ENCODE assay signal across 25 cellular contexts in the genomic region with DNA sequence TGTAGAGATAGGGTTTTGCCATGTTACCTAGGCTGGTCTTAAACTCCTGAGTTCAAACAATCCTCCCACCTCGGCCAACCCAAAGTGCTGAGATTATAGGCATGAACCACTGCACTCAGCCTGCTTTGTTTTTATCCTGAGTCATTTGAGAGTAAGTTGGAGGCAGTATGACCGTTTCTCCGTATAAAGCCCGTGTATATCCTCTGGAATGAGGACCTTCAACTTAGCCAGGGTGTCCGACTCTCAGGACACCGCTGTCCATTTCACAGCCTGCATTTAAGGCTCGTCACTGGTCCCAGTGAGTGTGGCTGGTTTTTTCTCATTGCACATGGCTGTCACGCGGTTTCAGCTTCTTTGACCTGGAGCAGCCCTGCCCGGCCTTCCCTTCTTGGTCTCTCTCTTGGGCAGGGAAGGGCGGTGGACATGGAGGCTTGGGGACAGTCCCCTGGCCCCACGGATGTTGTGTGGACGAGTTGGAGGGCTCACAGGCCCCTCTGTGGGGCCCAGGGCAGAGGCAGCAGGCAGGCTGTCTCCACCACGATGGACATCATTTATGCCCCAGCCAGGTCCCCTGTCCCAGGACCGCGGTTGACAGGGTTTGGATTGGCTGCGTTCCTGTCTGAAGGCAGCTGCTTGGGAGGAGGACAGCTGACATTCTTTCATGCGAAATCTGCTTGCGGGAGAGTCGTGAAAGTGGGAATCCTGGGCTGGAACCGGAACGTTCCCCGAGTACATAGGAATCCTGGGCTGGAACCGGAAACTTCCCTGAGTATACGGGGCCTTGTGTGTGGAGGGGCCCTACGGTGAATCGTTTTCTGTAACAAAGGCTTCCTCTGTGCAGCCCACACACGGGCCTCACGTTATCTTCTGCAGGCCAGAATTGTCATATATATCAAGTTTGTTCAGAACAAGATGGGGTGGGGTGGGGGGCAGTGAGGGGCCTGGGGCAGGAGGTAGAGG.
A peak's percentile ranks its signal among the peaks of the same experiment; 100 is the strongest.
DNase-seq lines count a peak whose midpoint lies in the region; ATAC-seq, FAIRE-seq and TF ChIP-seq lines count a peak whose summit lies in the region.
"Had no signal": no experiment of that assay in that cellular context is flagged by ENCODE, and none has a peak within 500 bp of the region (broad histone marks: within the 10 kb centered on the region; RNA-seq: fewer than 3 reads in every experiment).

No MANE protein-coding gene starts in this region.

- TF ChIP-seq EP300 in sigmoid colon (IDR thresholded peaks at IDR 0.05), result no peak

- TF ChIP-seq CTCF in adrenal gland (IDR thresholded peaks at IDR 0.05) (no peak), lower lobe of right lung (IDR thresholded peaks at IDR 0.05) (no peak), sigmoid colon (IDR thresholded peaks at IDR 0.05) (no peak)

- H3K36me3 Mint-ChIP-seq in activated naive CD4-positive, alpha-beta T cell treated with anti-CD3 and anti-CD28 coated beads, Interleukin-2, amount 10 ng/mL, durations not matched to agents 7 days and 5 days, result no peaks in the 10 kb centered on the region
- H3K36me3 Mint-ChIP-seq in activated naive CD4-positive, alpha-beta T cell treated with anti-CD3 and anti-CD28 coated beads, Interleukin-2, amount 50 U/mL, for 72 hours, result no peaks in the 10 kb centered on the region

- intact Hi-C loops in adrenal gland (cut with DNase I), result no loop called here
- intact Hi-C loops in lower lobe of right lung (cut with DNase I), result no loop called here
- intact Hi-C loops in sigmoid colon (cut with DNase I), result no loop called here

- no peak for ATAC-seq in activated naive CD4-positive, alpha-beta T cell treated with anti-CD3 and anti-CD28 coated beads, Interleukin-2, amount 50 U/mL, for 72 hours
- no peak for ATAC-seq in lower lobe of right lung
- ATAC-seq: A549 had no signal

- CTCF ChIA-PET in activated naive CD4-positive, alpha-beta T cell treated with anti-CD3 and anti-CD28 coated beads, Interleukin-2, amount 10 ng/mL, durations not matched to agents 7 days and 5 days (lab: Charles Lee), result interaction anchor here (8.3 kb wide), 1 partner anchor 349 kb away, joined by 344 read pairs; the partner anchor contains the start of gene CDKN1C

- TF ChIP-seq POLR2A in adrenal gland (IDR thresholded peaks at IDR 0.05) (no peak), sigmoid colon (IDR thresholded peaks at IDR 0.05) (no peak)

- no peak overlapping the region for H3K4me3 Mint-ChIP-seq in activated naive CD4-positive, alpha-beta T cell treated with anti-CD3 and anti-CD28 coated beads, Interleukin-2, amount 10 ng/mL, durations not matched to agents 7 days and 5 days
- H3K4me3 Mint-ChIP-seq: activated T-helper 1 cell treated with anti-CD3 and anti-CD28 coated beads, Interleukin-12 subunit alpha, Interleukin-12 subunit beta, Interleukin-2, Interleukin-4 antibody, amounts not matched to agents 30 ng/mL and 10 ng/mL and 1 ng/mL, durations not matched to agents 14 hours and 24 hours and 36 hours had no signal

- peak overlapping the region in 4 of 5 donors; percentile 8 to 53 (median 23) for H3K27ac ChIP-seq in adrenal gland
- no peak overlapping the region for H3K27ac ChIP-seq in lower lobe of right lung
- H3K27ac ChIP-seq in sigmoid colon, result no peak overlapping the region
- H3K27ac ChIP-seq: A549, neutrophil, suprapubic skin had no signal

- no peaks in the 10 kb centered on the region for H3K27me3 ChIP-seq in adrenal gland
- H3K27me3 ChIP-seq in lower lobe of right lung (ENCODE audit: low read depth), result no peaks in the 10 kb centered on the region
- no peaks in the 10 kb centered on the region for H3K27me3 ChIP-seq in sigmoid colon
- H3K27me3 ChIP-seq: suprapubic skin had no signal

- H3K4me1 ChIP-seq in adrenal gland (replicated peaks in 1 of 2) (peaks cover 15 to 19% of the 10 kb centered on the region in 2 donors), lower lobe of right lung (peaks cover 14% of the 10 kb centered on the region), sigmoid colon (peaks cover 0 to 13% (median 10%) of the 10 kb centered on the region in 4 donors)
- H3K4me1 ChIP-seq: A549 had no signal

- H3K27me3 Mint-ChIP-seq in activated naive CD4-positive, alpha-beta T cell treated with anti-CD3 and anti-CD28 coated beads, Interleukin-2, amount 10 ng/mL, durations not matched to agents 7 days and 5 days, result no peaks in the 10 kb centered on the region

- 69 to 84% (median 81%) methylated on average over 25 to 29 of the region's 29 CpGs for WGBS in adrenal gland, 4 donors
- WGBS in sigmoid colon, 2 donors, result 89 to 91% methylated on average over 29 of the region's 29 CpGs

- peaks cover 10% of the 10 kb centered on the region for H3K4me1 Mint-ChIP-seq in activated naive CD4-positive, alpha-beta T cell treated with anti-CD3 and anti-CD28 coated beads, Interleukin-2, amount 10 ng/mL, durations not matched to agents 7 days and 5 days

- H3K9me3 Mint-ChIP-seq in activated naive CD4-positive, alpha-beta T cell treated with anti-CD3 and anti-CD28 coated beads, Interleukin-2, amount 10 ng/mL, durations not matched to agents 7 days and 5 days, result no peaks in the 10 kb centered on the region
- H3K9me3 Mint-ChIP-seq in activated naive CD4-positive, alpha-beta T cell treated with anti-CD3 and anti-CD28 coated beads, Interleukin-2, amount 50 U/mL, for 72 hours, result no peaks in the 10 kb centered on the region
- H3K9me3 Mint-ChIP-seq: activated T-helper 1 cell treated with anti-CD3 and anti-CD28 coated beads, Interleukin-12 subunit alpha, Interleukin-12 subunit beta, Interleukin-2, Interleukin-4 antibody, amounts not matched to agents 30 ng/mL and 10 ng/mL and 1 ng/mL, durations not matched to agents 14 hours and 24 hours and 36 hours had no signal

- no peak overlapping the region for H3K4me3 ChIP-seq in adrenal gland
- H3K4me3 ChIP-seq in lower lobe of right lung, result no peak overlapping the region
- H3K4me3 ChIP-seq in sigmoid colon, result no peak overlapping the region
- H3K4me3 ChIP-seq: A549, suprapubic skin had no signal

- H3K36me3 ChIP-seq in adrenal gland (replicated peaks in 1 of 2), result peaks cover 0 to 11% of the 10 kb centered on the region in 2 donors
- no peaks in the 10 kb centered on the region for H3K36me3 ChIP-seq in lower lobe of right lung
- no peaks in the 10 kb centered on the region for H3K36me3 ChIP-seq in sigmoid colon
- H3K36me3 ChIP-seq: suprapubic skin had no signal

- H3K27ac Mint-ChIP-seq in activated naive CD4-positive, alpha-beta T cell treated with anti-CD3 and anti-CD28 coated beads, Interleukin-2, amount 10 ng/mL, durations not matched to agents 7 days and 5 days, result no peak overlapping the region
- H3K27ac Mint-ChIP-seq in activated naive CD4-positive, alpha-beta T cell treated with anti-CD3 and anti-CD28 coated beads, Interleukin-2, amount 50 U/mL, for 72 hours, result no peak overlapping the region
- H3K27ac Mint-ChIP-seq: activated T-helper 1 cell treated with anti-CD3 and anti-CD28 coated beads, Interleukin-12 subunit alpha, Interleukin-12 subunit beta, Interleukin-2, Interleukin-4 antibody, amounts not matched to agents 30 ng/mL and 10 ng/mL and 1 ng/mL, durations not matched to agents 14 hours and 24 hours and 36 hours had no signal

- H3K9me3 ChIP-seq in adrenal gland (replicated peaks in 1 of 3) (no peaks in the 10 kb centered on the region), lower lobe of right lung (no peaks in the 10 kb centered on the region), sigmoid colon (no peaks in the 10 kb centered on the region)
- H3K9me3 ChIP-seq: A549, neutrophil, suprapubic skin had no signal

- FAIRE-seq in GM19239 (lab: Jason Lieb, UNC), result no peak
- FAIRE-seq: A549, keratinocyte had no signal

- peak; percentile 13 for DNase-seq in activated naive CD4-positive, alpha-beta T cell treated with anti-CD3 and anti-CD28 coated beads, Interleukin-2, amount 10 ng/mL, durations not matched to agents 7 days and 5 days
- DNase-seq in activated naive CD4-positive, alpha-beta T cell treated with anti-CD3 and anti-CD28 coated beads, Interleukin-2, amount 50 U/mL, for 72 hours (ENCODE audit: low spot score in 2 of 2), result no peak
- DNase-seq in adrenal gland (peak in 5 of 7 donors; percentile 8 to 50 (median 13)), lower lobe of right lung (peak; percentile 36), sigmoid colon (peak; percentile 48), GM19239 (ENCODE audit: insufficient read length, low spot score) (no peak), midbrain (lab: John Stamatoyannopoulos, UW) (no peak), NCI-H2227 treated with DMSO at 0.1 percent for 48 hours (lab: John Stamatoyannopoulos, UW) (no peak)
- DNase-seq: activated CD4-positive, CD25-positive, alpha-beta regulatory T cell treated with anti-CD3 and anti-CD28 coated beads, Interleukin-2, amount 50 U/mL, for 72 hours; activated CD8-positive, alpha-beta memory T cell treated with anti-CD3 and anti-CD28 coated beads for 24 hours; amniotic stem cell; Calu3; HCEC 1CT; hippocampal formation; mesendoderm; NCI-H1436; NCI-H2171; NCI-H69; retina; stimulated activated CD4-positive, alpha-beta T cell treated with anti-CD3 and anti-CD28 coated beads, Interleukin-15, amount 100 ng/mL, for 24 hours had no signal

Comparison
In these comparisons a context has a peak if more than half of its experiments do, and no peak if none do; other contexts are left out.
1. DNase-seq: peak in activated naive CD4-positive, alpha-beta T cell treated with anti-CD3 and anti-CD28 coated beads, Interleukin-2, amount 10 ng/mL, durations not matched to agents 7 days and 5 days (single experiment), adrenal gland (5 of 7), lower lobe of right lung (single experiment) and sigmoid colon (single experiment); none in activated naive CD4-positive, alpha-beta T cell treated with anti-CD3 and anti-CD28 coated beads, Interleukin-2, amount 50 U/mL, for 72 hours (0 of 2), GM19239 (single experiment), midbrain (single experiment) and NCI-H2227 treated with DMSO at 0.1 percent for 48 hours (single experiment).
2. H3K27ac ChIP-seq: peak in adrenal gland (4 of 5); none in lower lobe of right lung (single experiment) and sigmoid colon (0 of 4).